In the genomic region with DNA sequence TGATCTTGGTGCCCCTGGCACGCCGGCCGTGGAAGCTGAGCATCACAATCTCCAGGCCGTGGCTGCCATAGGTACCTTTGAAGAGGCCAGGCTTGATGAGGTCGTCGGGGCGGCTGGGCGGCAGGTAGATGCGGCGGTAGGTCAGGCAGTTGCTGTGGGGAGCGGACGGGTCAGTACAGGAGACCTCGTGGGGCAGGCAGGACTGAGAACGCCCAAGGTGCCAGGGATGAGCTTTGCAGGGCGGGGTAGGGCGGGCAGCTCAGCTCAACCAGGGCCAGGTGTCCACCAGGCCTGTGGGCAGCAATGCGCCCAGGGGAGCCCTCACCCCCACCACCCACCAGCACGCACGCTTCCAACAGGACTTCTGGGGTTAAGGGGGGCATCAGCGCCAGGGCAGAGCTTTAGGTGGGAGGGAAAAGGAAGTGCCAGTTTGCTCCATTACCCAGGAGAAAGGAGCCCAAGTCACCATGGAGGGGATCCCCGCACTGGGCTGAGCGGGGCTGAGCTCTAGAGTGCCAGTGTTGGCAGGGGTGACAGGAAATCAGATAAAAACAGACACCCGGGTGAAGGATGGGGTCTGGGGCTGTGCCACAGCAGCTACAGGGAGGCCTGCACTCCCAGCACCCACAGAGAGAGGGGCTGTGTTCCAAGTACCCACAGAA, we compare ENCODE assay signal across 21 cellular contexts.
"Had no signal": no experiment of that assay in that cellular context is flagged by ENCODE, and none has a peak within 500 bp of the region (broad histone marks: within the 10 kb centered on the region; RNA-seq: fewer than 3 reads in every experiment).

No MANE protein-coding gene starts in this region.

- ATAC-seq: heart right ventricle, mucosa of descending colon, pancreas, right lobe of liver, T-cell had no signal

- H3K4me3 ChIP-seq: esophagus squamous epithelium, heart right ventricle, mucosa of descending colon, pancreas, right lobe of liver, SK-N-MC, thyroid gland had no signal

- H3K27me3 Mint-ChIP-seq: activated naive CD4-positive, alpha-beta T cell treated with anti-CD3 and anti-CD28 coated beads, Interleukin-2, amount 10 ng/mL, durations not matched to agents 7 days and 5 days; memory B cell; naive B cell; T-cell had no signal

- H3K9me3 ChIP-seq: esophagus squamous epithelium, heart right ventricle, mucosa of descending colon, pancreas, right lobe of liver, thyroid gland had no signal

- H3K4me3 Mint-ChIP-seq: activated naive CD4-positive, alpha-beta T cell treated with anti-CD3 and anti-CD28 coated beads, Interleukin-2, amount 10 ng/mL, durations not matched to agents 7 days and 5 days; memory B cell; T-cell had no signal

- H3K9me3 Mint-ChIP-seq: activated naive CD4-positive, alpha-beta T cell treated with anti-CD3 and anti-CD28 coated beads, Interleukin-2, amount 10 ng/mL, durations not matched to agents 7 days and 5 days; memory B cell; naive B cell; T-cell had no signal

- H3K27ac Mint-ChIP-seq: memory B cell, T-cell had no signal

- DNase-seq: activated CD4-positive, alpha-beta T cell treated with anti-CD3 and anti-CD28 coated beads, Interleukin-2, amount 50 U/mL, for 4 hours; activated CD4-positive, CD25-positive, alpha-beta regulatory T cell treated with anti-CD3 and anti-CD28 coated beads, Interleukin-2, amount 50 U/mL, for 72 hours; activated naive CD4-positive, alpha-beta T cell treated with anti-CD3 and anti-CD28 coated beads, Interleukin-2, amount 10 ng/mL, durations not matched to agents 7 days and 5 days; activated T-cell treated with anti-CD3 and anti-CD28 coated beads, Interleukin-2, amount 50 U/mL, for 1 hour; dermis blood vessel endothelial cell; effector memory CD4-positive, alpha-beta T cell; esophagus squamous epithelium; kidney glomerular epithelial cell; naive B cell; small intestine; stimulated activated CD4-positive, alpha-beta T cell treated with anti-CD3 and anti-CD28 coated beads, Interleukin-15, amount 100 ng/mL, for 24 hours; stimulated activated CD4-positive, alpha-beta T cell treated with anti-CD3 and anti-CD28 coated beads, Interleukin-2, amount 100 ng/mL, for 48 hours; T-cell; T1000; thyroid gland had no signal

- H3K27ac ChIP-seq: esophagus squamous epithelium, heart right ventricle, pancreas, right lobe of liver, SK-N-MC, thyroid gland had no signal

- H3K27me3 ChIP-seq: esophagus squamous epithelium, heart right ventricle, pancreas, right lobe of liver, thyroid gland had no signal

- H3K4me1 ChIP-seq: pancreas, right lobe of liver had no signal
